Comparison of ENCODE assay signal across 1 cellular context in genomic region chr22:49948116-49948515, GRCh38.
TF ChIP-seq lines count a peak whose summit lies in the region.

No MANE protein-coding gene starts in this region.

TF ChIP-seq in HepG2, 621 proteins besides CTCF, POLR2A, EP300 and RAD21:
- 0 out of 2 replicates have a peak, but pooled peaks have one; percentile 19 for TF ChIP-seq MTA1 (CRISPR knock-in tag; IDR thresholded peaks at IDR 0.05; ENCODE audit: borderline replicate concordance)
- 0 out of 2 replicates have a peak, but pooled peaks have one; percentile 13 for TF ChIP-seq ZNF691 (CRISPR knock-in tag; IDR thresholded peaks at IDR 0.05; ENCODE audit: borderline replicate concordance, low read depth)
- no peak for TF ChIP-seq PCBP1 (IDR thresholded peaks at IDR 0.05; ENCODE audit: borderline replicate concordance, low read depth, low read length)
- TF ChIP-seq ZNF619 (CRISPR knock-in tag; IDR thresholded peaks at IDR 0.05) = peak; percentile 10; the same call in 1 of the 2 replicates
- 0 out of 2 replicates have a peak, but pooled peaks have one; percentile 3 for TF ChIP-seq SRY (CRISPR knock-in tag; IDR thresholded peaks at IDR 0.05)
- no peak for TF ChIP-seq NCOA5 (CRISPR knock-in tag; IDR thresholded peaks at IDR 0.05)
- TF ChIP-seq KDM3A (CRISPR knock-in tag; IDR thresholded peaks at IDR 0.05; ENCODE audit: low read depth) = 0 out of 2 replicates have a peak, but pooled peaks have one; percentile 1
- peak; percentile 50 for TF ChIP-seq SAP130 (CRISPR knock-in tag; IDR thresholded peaks at IDR 0.05; ENCODE audit: low read depth)
- 0 out of 2 replicates have a peak, but pooled peaks have one; percentile 50 for TF ChIP-seq ZNF777 (CRISPR knock-in tag; IDR thresholded peaks at IDR 0.05)
- TF ChIP-seq ZNF772 (CRISPR knock-in tag; IDR thresholded peaks at IDR 0.05) = no peak
- TF ChIP-seq ZFP37 (CRISPR knock-in tag; IDR thresholded peaks at IDR 0.05; ENCODE audit: borderline replicate concordance) = no peak
- TF ChIP-seq IKZF1 (IDR thresholded peaks at IDR 0.05) = no peak
- peak; percentile 16 for TF ChIP-seq HNRNPLL (IDR thresholded peaks at IDR 0.05; ENCODE audit: low read depth, low read length, poor library complexity, severe bottlenecking)
- TF ChIP-seq NKX3-1 (CRISPR knock-in tag; IDR thresholded peaks at IDR 0.05) = no peak
- no peak for TF ChIP-seq ZNF230 (CRISPR knock-in tag; IDR thresholded peaks at IDR 0.05)
- peak; percentile 15; the same call in 1 of the 2 replicates for TF ChIP-seq KDM2A (CRISPR knock-in tag; IDR thresholded peaks at IDR 0.05; ENCODE audit: borderline replicate concordance, low read depth)
- 0 out of 2 replicates have a peak, but pooled peaks have one; percentile 15 for TF ChIP-seq ZNF451 (CRISPR knock-in tag; IDR thresholded peaks at IDR 0.05)
- TF ChIP-seq SP5 (CRISPR knock-in tag; IDR thresholded peaks at IDR 0.05; ENCODE audit: borderline replicate concordance, low read depth) = peak; percentile 76
- TF ChIP-seq ZNF747 (CRISPR knock-in tag; IDR thresholded peaks at IDR 0.05; ENCODE audit: borderline replicate concordance) = peak; percentile 35; the same call in 1 of the 2 replicates
- TF ChIP-seq SMAD1 (CRISPR knock-in tag; IDR thresholded peaks at IDR 0.05; ENCODE audit: borderline replicate concordance, low read depth) = 0 out of 2 replicates have a peak, but pooled peaks have one; percentile 11
- 0 out of 2 replicates have a peak, but pooled peaks have one; percentile 38 for TF ChIP-seq ZMAT3 (CRISPR knock-in tag; conservative IDR thresholded peaks at IDR 0.05)
- no peak for TF ChIP-seq ZNF274 (CRISPR knock-in tag; IDR thresholded peaks at IDR 0.05)
- TF ChIP-seq, protein P1, sequence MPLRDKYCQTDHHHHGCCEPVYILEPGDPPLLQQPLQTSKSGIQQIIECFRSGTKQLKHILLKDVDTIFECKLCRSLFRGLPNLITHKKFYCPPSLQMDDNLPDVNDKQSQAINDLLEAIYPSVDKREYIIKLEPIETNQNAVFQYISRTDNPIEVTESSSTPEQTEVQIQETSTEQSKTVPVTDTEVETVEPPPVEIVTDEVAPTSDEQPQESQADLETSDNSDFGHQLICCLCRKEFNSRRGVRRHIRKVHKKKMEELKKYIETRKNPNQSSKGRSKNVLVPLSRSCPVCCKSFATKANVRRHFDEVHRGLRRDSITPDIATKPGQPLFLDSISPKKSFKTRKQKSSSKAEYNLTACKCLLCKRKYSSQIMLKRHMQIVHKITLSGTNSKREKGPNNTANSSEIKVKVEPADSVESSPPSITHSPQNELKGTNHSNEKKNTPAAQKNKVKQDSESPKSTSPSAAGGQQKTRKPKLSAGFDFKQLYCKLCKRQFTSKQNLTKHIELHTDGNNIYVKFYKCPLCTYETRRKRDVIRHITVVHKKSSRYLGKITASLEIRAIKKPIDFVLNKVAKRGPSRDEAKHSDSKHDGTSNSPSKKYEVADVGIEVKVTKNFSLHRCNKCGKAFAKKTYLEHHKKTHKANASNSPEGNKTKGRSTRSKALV (CRISPR knock-in tag; IDR thresholded peaks at IDR 0.05) = no peak
